In genomic region chr16:89530401-89531381, GRCh38 we compare ENCODE assay signal across 13 cellular contexts. TPM values are rescaled to one million over a fixed set of nuclear protein-coding genes. Genes with fewer than 3 reads are reported as not detected.
DNase-seq lines count a peak whose midpoint lies in the region; ATAC-seq and TF ChIP-seq lines count a peak whose summit lies in the region.
"Had no signal": no experiment of that assay in that cellular context is flagged by ENCODE, and none has a peak within 500 bp of the region (broad histone marks: within the 10 kb centered on the region; RNA-seq: fewer than 3 reads in every experiment).

No MANE protein-coding gene starts in this region.

- H2BK15ac ChIP-seq in IMR-90 (ENCODE audit: low read depth, low read length) = no peak overlapping the region

- H3K4me1 ChIP-seq in DND-41 (ENCODE audit: insufficient read depth, low read length) (no peaks in the 10 kb centered on the region), IMR-90 (ENCODE audit: control insufficient read depth, insufficient read depth, low read length) (no peaks in the 10 kb centered on the region), psoas muscle (peaks cover 31% of the 10 kb centered on the region)

- WGBS in IMR-90 (ENCODE audit: extremely low coverage in 2 of 2, insufficient read length in 1 of 2), 2 experiments = 93% methylated on average over 22 of the region's 37 CpGs; no CpG with 5 or more reads in 1 of the 2 experiments
- 72 to 86% (median 79%) methylated on average over 36 to 37 of the region's 37 CpGs for WGBS in psoas muscle, 3 donors

- no peak overlapping the region for H4K5ac ChIP-seq in IMR-90 (ENCODE audit: low read depth, low read length)

- H2BK120ac ChIP-seq in IMR-90 (ENCODE audit: low read depth, low read length) = no peak overlapping the region

- TF ChIP-seq POLR2A in IMR-90 (IDR thresholded peaks at IDR 0.05; ENCODE audit: low read depth, low read length) (no peak), erythroblast (IDR thresholded peaks at IDR 0.05; ENCODE audit: low read length) (no peak)

- no peak overlapping the region for H4K8ac ChIP-seq in IMR-90 (ENCODE audit: low read depth in 2 of 2, low read length in 2 of 2)

- dilution Hi-C loops in IMR-90 (cut with HindIII; ENCODE audit: low sequenced_read_pairs, unreplicated experiment) = no loop called here

- H3K9ac ChIP-seq in DND-41 (ENCODE audit: low read depth, low read length) = no peak overlapping the region
- no peak overlapping the region for H3K9ac ChIP-seq in IMR-90 (ENCODE audit: low read depth, low read length)

- H3K4me2 ChIP-seq in DND-41 (ENCODE audit: insufficient read depth, low read length) = no peak overlapping the region
- no peak overlapping the region for H3K4me2 ChIP-seq in IMR-90 (ENCODE audit: low read depth, low read length)

- H3K56ac ChIP-seq in IMR-90 (ENCODE audit: extremely low read depth, insufficient read depth, low read length) = no peak overlapping the region

- H3K9me3 ChIP-seq in DND-41 (ENCODE audit: insufficient read depth, low read length, severe bottlenecking) (no peaks in the 10 kb centered on the region), IMR-90 (ENCODE audit: control insufficient read depth, insufficient read depth, low read length) (no peaks in the 10 kb centered on the region), psoas muscle (no peaks in the 10 kb centered on the region)
- H3K9me3 ChIP-seq: BLaER1 treated with 17β-estradiol and CSF1 and Interleukin-3, amounts not matched to agents 10 nM and 100 nM had no signal

- H2BK5ac ChIP-seq in IMR-90 (ENCODE audit: low read depth, low read length, poor library complexity, severe bottlenecking) = no peak overlapping the region

- no peak for DNase-seq in DND-41
- no peak for DNase-seq in IMR-90
- DNase-seq in head of caudate nucleus = peak in 36 of 42 donors; percentile 29 to 83 (median 54)
- no peak for DNase-seq in psoas muscle
- no peak for DNase-seq in mesenteric fat pad (ENCODE audit: low spot score)
- no peak for DNase-seq in erythroblast (lab: John Stamatoyannopoulos, UW)
- DNase-seq: Calu3; CD8-positive, alpha-beta T cell; GOT3; H7; KBM-7 had no signal

- H3K14ac ChIP-seq in IMR-90 (replicated peaks; ENCODE audit: low read depth, low read length) = no peak overlapping the region

- H4K20me1 ChIP-seq in DND-41 (ENCODE audit: insufficient read depth, low read length) = peaks cover 7% of the 10 kb centered on the region
- H4K20me1 ChIP-seq in IMR-90 (ENCODE audit: insufficient read depth, low read length) = peaks cover 14% of the 10 kb centered on the region

- H3K4me3 ChIP-seq in DND-41 (ENCODE audit: low read depth in 1 of 2, low read length in 2 of 2) = no peak overlapping the region
- H3K4me3 ChIP-seq in IMR-90 (ENCODE audit: insufficient read depth, low read depth, low read length) = no peak overlapping the region
- H3K4me3 ChIP-seq in psoas muscle = no peak overlapping the region
- H3K4me3 ChIP-seq: BLaER1 treated with 17β-estradiol and CSF1 and Interleukin-3, amounts not matched to agents 10 nM and 100 nM had no signal

- no peak for ATAC-seq in DND-41 (ENCODE audit: insufficient read depth, low read depth)
- ATAC-seq in IMR-90 (ENCODE audit: low read depth) = no peak
- peak in 3 of 4 donors; percentile 27 to 54 (median 39) for ATAC-seq in psoas muscle
- ATAC-seq in HG02870 (IDR thresholded peaks at IDR 0.05; ENCODE audit: unreplicated experiment) = no peak
- ATAC-seq: CD8-positive, alpha-beta T cell had no signal

- H2AFZ ChIP-seq in DND-41 (ENCODE audit: low read depth, low read length) (no peak overlapping the region), IMR-90 (replicated peaks; ENCODE audit: low read length, poor library complexity) (peak overlapping the region; percentile 32)

- TF ChIP-seq RAD21 in IMR-90 (IDR thresholded peaks at IDR 0.05; ENCODE audit: low read length) = no peak

- H3K79me1 ChIP-seq in IMR-90 (ENCODE audit: low read depth in 1 of 2, low read length in 2 of 2) = peaks cover 13 to 49% of the 10 kb centered on the region in 2 experiments

- BruUV-seq in IMR-90 (replicated peaks; lab: Mats Ljungman, UMichigan) = no TSS peak

- H3K4ac ChIP-seq in IMR-90 (ENCODE audit: low read depth, low read length) = no peak overlapping the region

- TF ChIP-seq CTCF in DND-41 (IDR thresholded peaks at IDR 0.05; ENCODE audit: borderline replicate concordance, extremely low read depth, low read length, poor library complexity, severe bottlenecking) = peak; percentile 3
- no peak for TF ChIP-seq CTCF in IMR-90 (conservative IDR thresholded peaks at IDR 0.05; ENCODE audit: low read depth, low read length)
- no peak for TF ChIP-seq CTCF in psoas muscle (IDR thresholded peaks at IDR 0.05)

- no peak overlapping the region for H2BK20ac ChIP-seq in IMR-90 (ENCODE audit: low read depth, low read length)

- CTCF ChIA-PET in IMR-90 (lab: Yijun Ruan, JAX) = no interaction called here

- intact Hi-C loops in IMR-90 (cut with micrococcal nuclease) (no loop called here), head of caudate nucleus (cut with DNase I) (no loop called here), psoas muscle (cut with DNase I) (no loop called here)

- no peak overlapping the region for H4K91ac ChIP-seq in IMR-90 (ENCODE audit: insufficient read depth, low read depth, low read length)

- no peak overlapping the region for H2AK9ac ChIP-seq in IMR-90 (replicated peaks; ENCODE audit: low read depth, low read length, poor library complexity)

- H3K27ac ChIP-seq in DND-41 (ENCODE audit: low read length) = no peak overlapping the region
- no peak overlapping the region for H3K27ac ChIP-seq in IMR-90 (ENCODE audit: insufficient read depth, low read length)
- H3K27ac ChIP-seq in psoas muscle = no peak overlapping the region

- H2AK5ac ChIP-seq in IMR-90 (ENCODE audit: low read depth, low read length) = no peak overlapping the region

- H3K27me3 ChIP-seq in DND-41 (ENCODE audit: insufficient read depth, low read length, poor library complexity) (no peaks in the 10 kb centered on the region), IMR-90 (ENCODE audit: control insufficient read depth, insufficient read depth, low read length) (no peaks in the 10 kb centered on the region), psoas muscle (ENCODE audit: insufficient read depth in 3 of 3, low read length in 2 of 3) (no peaks in the 10 kb centered on the region)
- H3K27me3 ChIP-seq: BLaER1 treated with 17β-estradiol and CSF1 and Interleukin-3, amounts not matched to agents 10 nM and 100 nM had no signal

- H3K9me1 ChIP-seq in IMR-90 (ENCODE audit: insufficient read depth, low read length) = 0 out of 2 replicates have a peak, but pooled peaks cover 3% of the 10 kb centered on the region

- no peak overlapping the region for H3K23ac ChIP-seq in IMR-90 (ENCODE audit: low read depth, low read length)

- in situ Hi-C loops in IMR-90 (cut with MboI; ENCODE audit: low sequenced_read_pairs) = no loop called here

- H3K79me2 ChIP-seq in DND-41 (ENCODE audit: insufficient read depth, low read length) = peaks cover 9% of the 10 kb centered on the region

- H3K36me3 ChIP-seq in DND-41 (ENCODE audit: insufficient read depth, low read length) (peaks cover 88% of the 10 kb centered on the region), IMR-90 (ENCODE audit: control insufficient read depth, insufficient read depth, low read length) (peaks cover 76% of the 10 kb centered on the region), psoas muscle (ENCODE audit: insufficient read depth in 1 of 2, low read depth in 1 of 2) (peaks cover 4 to 100% of the 10 kb centered on the region in 2 donors)

- H3K18ac ChIP-seq in IMR-90 (ENCODE audit: low read depth, low read length) = no peak overlapping the region

- POLR2A ChIA-PET in IMR-90 (lab: Charles Lee; ENCODE audit: unreplicated experiment) = no interaction called here

TF ChIP-seq in IMR-90, 13 proteins besides CTCF, POLR2A, EP300 and RAD21 (continues in another document):
- no peak for TF ChIP-seq MAZ (IDR thresholded peaks at IDR 0.05; ENCODE audit: borderline replicate concordance, low read depth, low read length)
- TF ChIP-seq CHD1 (IDR thresholded peaks at IDR 0.05; ENCODE audit: low read depth, low read length) = no peak
- TF ChIP-seq RFX5 (IDR thresholded peaks at IDR 0.05; ENCODE audit: low read depth, low read length) = no peak
- no peak for TF ChIP-seq MAFK (IDR thresholded peaks at IDR 0.05; ENCODE audit: low read depth, low read length)
- TF ChIP-seq SMC3 (IDR thresholded peaks at IDR 0.05; ENCODE audit: low read depth, low read length) = no peak
- TF ChIP-seq MXI1 (IDR thresholded peaks at IDR 0.05; ENCODE audit: borderline replicate concordance, low read depth, low read length) = no peak
- TF ChIP-seq CEBPB (IDR thresholded peaks at IDR 0.05; ENCODE audit: low read depth, low read length) = no peak
- TF ChIP-seq RCOR1 (IDR thresholded peaks at IDR 0.05; ENCODE audit: insufficient replicate concordance, low read length) = no peak
- TF ChIP-seq FOS (IDR thresholded peaks at IDR 0.05; ENCODE audit: low read depth, low read length) = no peak
- TF ChIP-seq NFE2L2 (IDR thresholded peaks at IDR 0.05; ENCODE audit: low read depth, low read length) = no peak

RNA-seq across cellular contexts. Expression of gene SPG7, which starts 22.5 kb away (rescaled TPM):
- total RNA-seq in IMR-90 (2012; rRNA removed) (95.3 and 96.8 TPM in 2 replicates), psoas muscle (10 to 100 TPM; 66.8 to 92.3 (median 87.3) TPM), mesenteric fat pad (90.0 TPM)
- polyA plus RNA-seq in IMR-90 (2012; rRNA removed) (82.8 and 94.6 TPM in 2 replicates), psoas muscle (10 to 100 TPM; 57.5 to 95.3 (median 79.3) TPM)
- 49.9 and 71.5 TPM in 2 replicates for polyA plus RNA-seq in IMR-90 (2012; cell fraction: cytosol; rRNA removed)
- polyA plus RNA-seq in IMR-90 (2012; cell fraction: nucleus; rRNA removed; ENCODE audit: low replicate concordance) = 594 and 800 TPM in 2 replicates

RNA-seq across cellular contexts. Expression of gene RPL13, which starts 29.8 kb away (rescaled TPM):
- total RNA-seq in IMR-90 (2012; rRNA removed) (1,549 and 2,098 TPM in 2 replicates), psoas muscle (1,000 to 10,000 TPM; 1,039 to 1,769 (median 1,553) TPM), mesenteric fat pad (1,718 TPM)
- polyA plus RNA-seq in IMR-90 (2012; rRNA removed) (3,527 and 5,396 TPM in 2 replicates), psoas muscle (1,000 to 10,000 TPM; 2,989 to 7,334 (median 5,467) TPM)
- polyA plus RNA-seq in IMR-90 (2012; cell fraction: cytosol; rRNA removed) = 7,098 and 10,427 TPM in 2 replicates
- polyA plus RNA-seq in IMR-90 (2012; cell fraction: nucleus; rRNA removed; ENCODE audit: low replicate concordance) = 1,689 and 3,565 TPM in 2 replicates

RNA-seq across cellular contexts. Expression of gene ANKRD11, which starts 40.3 kb away (rescaled TPM):
- total RNA-seq in IMR-90 (2012; rRNA removed) (28.1 and 46.8 TPM in 2 replicates), psoas muscle (10 to 100 TPM; 52.3 to 72.8 (median 63.8) TPM), mesenteric fat pad (120 TPM)
- polyA plus RNA-seq in IMR-90 (2012; rRNA removed) (67.8 and 71.9 TPM in 2 replicates), psoas muscle (10 to 100 TPM; 22.3 to 57.9 (median 43.3) TPM)
- polyA plus RNA-seq in IMR-90 (2012; cell fraction: cytosol; rRNA removed) = 50.6 and 79.2 TPM in 2 replicates
- 174 and 231 TPM in 2 replicates for polyA plus RNA-seq in IMR-90 (2012; cell fraction: nucleus; rRNA removed; ENCODE audit: low replicate concordance)

RNA-seq across cellular contexts. Expression of gene CPNE7, which starts 44.9 kb away (rescaled TPM):
- 5.0 and 5.4 TPM in 2 replicates for total RNA-seq in IMR-90 (2012; rRNA removed)
- polyA plus RNA-seq in IMR-90 (2012; rRNA removed) = 17.4 and 17.7 TPM in 2 replicates
- 5.8 and 13.6 TPM in 2 replicates for polyA plus RNA-seq in IMR-90 (2012; cell fraction: cytosol; rRNA removed)
- polyA plus RNA-seq in IMR-90 (2012; cell fraction: nucleus; rRNA removed; ENCODE audit: low replicate concordance) = 145 and 321 TPM in 2 replicates
- total RNA-seq in psoas muscle = not detected
- under 1 TPM in 2 of 3 donors, not detected in 1; 0.08 to 0.21 TPM for polyA plus RNA-seq in psoas muscle
- total RNA-seq in mesenteric fat pad = 1.3 TPM

Comparison
In these comparisons a context has a peak if more than half of its experiments do, and no peak if none do; other contexts are left out.
1. ATAC-seq: peak in psoas muscle (3 of 4); none in DND-41 (single experiment), IMR-90 (single experiment) and HG02870 (single experiment).
2. DNase-seq: peak in head of caudate nucleus (36 of 42); none in DND-41 (single experiment), IMR-90 (single experiment), psoas muscle (0 of 2), mesenteric fat pad (single experiment) and erythroblast (0 of 2).